1 cellular context compared by ENCODE assay signal in the genomic region with DNA sequence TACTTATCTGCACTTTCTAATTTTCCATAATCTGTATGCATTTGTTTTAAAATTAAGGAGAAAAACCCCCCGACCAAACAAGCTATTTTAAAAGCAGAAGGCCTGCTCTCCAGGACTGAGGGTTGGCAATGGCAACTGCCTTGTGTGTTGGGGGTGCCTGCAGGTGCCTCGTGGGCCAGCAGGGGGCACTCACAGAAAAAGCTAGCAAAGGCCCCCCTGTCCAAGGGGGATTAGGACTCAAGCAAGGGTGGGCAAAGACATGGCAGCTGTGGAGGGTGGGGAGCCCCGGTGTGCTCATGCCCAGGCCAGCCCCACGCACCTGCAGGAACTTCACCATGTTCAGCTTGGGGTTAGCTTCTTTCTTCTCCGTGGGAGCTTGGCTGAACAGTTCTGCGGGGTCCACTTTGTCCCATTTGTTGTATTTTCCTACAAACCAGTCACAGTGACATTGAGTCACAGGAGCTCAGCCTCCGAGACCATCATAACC.
A peak's percentile ranks its signal among the peaks of the same experiment; 100 is the strongest.
TF ChIP-seq lines count a peak whose summit lies in the region.

No MANE protein-coding gene starts in this region.

TF ChIP-seq in K562, 482 proteins besides CTCF, POLR2A, EP300 and RAD21 (continued from another document and continues in another):
- TF ChIP-seq, protein P1, sequence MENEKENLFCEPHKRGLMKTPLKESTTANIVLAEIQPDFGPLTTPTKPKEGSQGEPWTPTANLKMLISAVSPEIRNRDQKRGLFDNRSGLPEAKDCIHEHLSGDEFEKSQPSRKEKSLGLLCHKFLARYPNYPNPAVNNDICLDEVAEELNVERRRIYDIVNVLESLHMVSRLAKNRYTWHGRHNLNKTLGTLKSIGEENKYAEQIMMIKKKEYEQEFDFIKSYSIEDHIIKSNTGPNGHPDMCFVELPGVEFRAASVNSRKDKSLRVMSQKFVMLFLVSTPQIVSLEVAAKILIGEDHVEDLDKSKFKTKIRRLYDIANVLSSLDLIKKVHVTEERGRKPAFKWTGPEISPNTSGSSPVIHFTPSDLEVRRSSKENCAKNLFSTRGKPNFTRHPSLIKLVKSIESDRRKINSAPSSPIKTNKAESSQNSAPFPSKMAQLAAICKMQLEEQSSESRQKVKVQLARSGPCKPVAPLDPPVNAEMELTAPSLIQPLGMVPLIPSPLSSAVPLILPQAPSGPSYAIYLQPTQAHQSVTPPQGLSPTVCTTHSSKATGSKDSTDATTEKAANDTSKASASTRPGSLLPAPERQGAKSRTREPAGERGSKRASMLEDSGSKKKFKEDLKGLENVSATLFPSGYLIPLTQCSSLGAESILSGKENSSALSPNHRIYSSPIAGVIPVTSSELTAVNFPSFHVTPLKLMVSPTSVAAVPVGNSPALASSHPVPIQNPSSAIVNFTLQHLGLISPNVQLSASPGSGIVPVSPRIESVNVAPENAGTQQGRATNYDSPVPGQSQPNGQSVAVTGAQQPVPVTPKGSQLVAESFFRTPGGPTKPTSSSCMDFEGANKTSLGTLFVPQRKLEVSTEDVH (IDR thresholded peaks at IDR 0.05; ENCODE audit: low read depth, partially characterized antibody), result no peak
- TF ChIP-seq DMBX1 (CRISPR knock-in tag; IDR thresholded peaks at IDR 0.05; ENCODE audit: borderline replicate concordance) (peak; percentile 72; the same call in 1 of the 2 replicates), THRB (CRISPR knock-in tag; conservative IDR thresholded peaks at IDR 0.05) (peak; percentile 85), GABPB1 (CRISPR knock-in tag; IDR thresholded peaks at IDR 0.05) (no peak), MITF (IDR thresholded peaks at IDR 0.05) (no peak), PHF20 (IDR thresholded peaks at IDR 0.05; ENCODE audit: partially characterized antibody) (no peak), KDM1A (IDR thresholded peaks at IDR 0.05) (no peak), U2AF2 (optimal IDR thresholded peaks at IDR 0.05; ENCODE audit: low read depth, low read length) (no peak), ESRRA (IDR thresholded peaks at IDR 0.05; ENCODE audit: borderline replicate concordance, low read depth) (no peak), ZNF778 (CRISPR knock-in tag; IDR thresholded peaks at IDR 0.05) (0 out of 2 replicates have a peak, but pooled peaks have one; percentile 3), NRF1 (conservative IDR thresholded peaks at IDR 0.05 in 1 of 2, IDR thresholded peaks at IDR 0.05 in 1 of 2) (no peak), ZNF146 (CRISPR knock-in tag; IDR thresholded peaks at IDR 0.05; ENCODE audit: unreplicated experiment) (no peak), KAT7 (CRISPR knock-in tag; IDR thresholded peaks at IDR 0.05; ENCODE audit: borderline replicate concordance) (no peak), ZSCAN29 (IDR thresholded peaks at IDR 0.05) (no peak; the same call in 1 of the 2 replicates), CBX2 (IDR thresholded peaks at IDR 0.05; ENCODE audit: insufficient read depth, low read length, poor library complexity, severe bottlenecking) (no peak), ZNF766 (CRISPR knock-in tag; conservative IDR thresholded peaks at IDR 0.05) (no peak), ZNF696 (CRISPR knock-in tag; conservative IDR thresholded peaks at IDR 0.05) (no peak; the same call in 1 of the 2 replicates), SMAD3 (CRISPR knock-in tag; conservative IDR thresholded peaks at IDR 0.05) (0 out of 2 replicates have a peak, but pooled peaks have one; percentile 51), KHSRP (IDR thresholded peaks at IDR 0.05) (no peak), ZNF24 (IDR thresholded peaks at IDR 0.05) (no peak), DEAF1 (CRISPR knock-in tag; IDR thresholded peaks at IDR 0.05) (no peak; the same call in 1 of the 2 replicates), ZNF75A (CRISPR knock-in tag; IDR thresholded peaks at IDR 0.05) (no peak), BRF1 (IDR thresholded peaks at IDR 0.05; ENCODE audit: borderline replicate concordance, extremely low read depth, insufficient read length) (no peak), CBX5 (IDR thresholded peaks at IDR 0.05; ENCODE audit: borderline replicate concordance, low read depth) (no peak), PTTG1 (tag; IDR thresholded peaks at IDR 0.05; ENCODE audit: low read depth) (no peak), NELFE (IDR thresholded peaks at IDR 0.05; ENCODE audit: insufficient read depth, insufficient read length) (no peak), ZNF583 (CRISPR knock-in tag; IDR thresholded peaks at IDR 0.05) (no peak), TRIM25 (IDR thresholded peaks at IDR 0.05; ENCODE audit: borderline replicate concordance) (0 out of 2 replicates have a peak, but pooled peaks have one; percentile 5)
- TF ChIP-seq, protein P2, sequence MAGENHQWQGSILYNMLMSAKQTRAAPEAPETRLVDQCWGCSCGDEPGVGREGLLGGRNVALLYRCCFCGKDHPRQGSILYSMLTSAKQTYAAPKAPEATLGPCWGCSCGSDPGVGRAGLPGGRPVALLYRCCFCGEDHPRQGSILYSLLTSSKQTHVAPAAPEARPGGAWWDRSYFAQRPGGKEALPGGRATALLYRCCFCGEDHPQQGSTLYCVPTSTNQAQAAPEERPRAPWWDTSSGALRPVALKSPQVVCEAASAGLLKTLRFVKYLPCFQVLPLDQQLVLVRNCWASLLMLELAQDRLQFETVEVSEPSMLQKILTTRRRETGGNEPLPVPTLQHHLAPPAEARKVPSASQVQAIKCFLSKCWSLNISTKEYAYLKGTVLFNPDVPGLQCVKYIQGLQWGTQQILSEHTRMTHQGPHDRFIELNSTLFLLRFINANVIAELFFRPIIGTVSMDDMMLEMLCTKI (IDR thresholded peaks at IDR 0.05; ENCODE audit: partially characterized antibody), result no peak
- TF ChIP-seq, protein P3, sequence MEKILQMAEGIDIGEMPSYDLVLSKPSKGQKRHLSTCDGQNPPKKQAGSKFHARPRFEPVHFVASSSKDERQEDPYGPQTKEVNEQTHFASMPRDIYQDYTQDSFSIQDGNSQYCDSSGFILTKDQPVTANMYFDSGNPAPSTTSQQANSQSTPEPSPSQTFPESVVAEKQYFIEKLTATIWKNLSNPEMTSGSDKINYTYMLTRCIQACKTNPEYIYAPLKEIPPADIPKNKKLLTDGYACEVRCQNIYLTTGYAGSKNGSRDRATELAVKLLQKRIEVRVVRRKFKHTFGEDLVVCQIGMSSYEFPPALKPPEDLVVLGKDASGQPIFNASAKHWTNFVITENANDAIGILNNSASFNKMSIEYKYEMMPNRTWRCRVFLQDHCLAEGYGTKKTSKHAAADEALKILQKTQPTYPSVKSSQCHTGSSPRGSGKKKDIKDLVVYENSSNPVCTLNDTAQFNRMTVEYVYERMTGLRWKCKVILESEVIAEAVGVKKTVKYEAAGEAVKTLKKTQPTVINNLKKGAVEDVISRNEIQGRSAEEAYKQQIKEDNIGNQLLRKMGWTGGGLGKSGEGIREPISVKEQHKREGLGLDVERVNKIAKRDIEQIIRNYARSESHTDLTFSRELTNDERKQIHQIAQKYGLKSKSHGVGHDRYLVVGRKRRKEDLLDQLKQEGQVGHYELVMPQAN (IDR thresholded peaks at IDR 0.05; ENCODE audit: borderline replicate concordance), result peak; percentile 48; the same call in 1 of the 2 replicates
- TF ChIP-seq, protein P4, sequence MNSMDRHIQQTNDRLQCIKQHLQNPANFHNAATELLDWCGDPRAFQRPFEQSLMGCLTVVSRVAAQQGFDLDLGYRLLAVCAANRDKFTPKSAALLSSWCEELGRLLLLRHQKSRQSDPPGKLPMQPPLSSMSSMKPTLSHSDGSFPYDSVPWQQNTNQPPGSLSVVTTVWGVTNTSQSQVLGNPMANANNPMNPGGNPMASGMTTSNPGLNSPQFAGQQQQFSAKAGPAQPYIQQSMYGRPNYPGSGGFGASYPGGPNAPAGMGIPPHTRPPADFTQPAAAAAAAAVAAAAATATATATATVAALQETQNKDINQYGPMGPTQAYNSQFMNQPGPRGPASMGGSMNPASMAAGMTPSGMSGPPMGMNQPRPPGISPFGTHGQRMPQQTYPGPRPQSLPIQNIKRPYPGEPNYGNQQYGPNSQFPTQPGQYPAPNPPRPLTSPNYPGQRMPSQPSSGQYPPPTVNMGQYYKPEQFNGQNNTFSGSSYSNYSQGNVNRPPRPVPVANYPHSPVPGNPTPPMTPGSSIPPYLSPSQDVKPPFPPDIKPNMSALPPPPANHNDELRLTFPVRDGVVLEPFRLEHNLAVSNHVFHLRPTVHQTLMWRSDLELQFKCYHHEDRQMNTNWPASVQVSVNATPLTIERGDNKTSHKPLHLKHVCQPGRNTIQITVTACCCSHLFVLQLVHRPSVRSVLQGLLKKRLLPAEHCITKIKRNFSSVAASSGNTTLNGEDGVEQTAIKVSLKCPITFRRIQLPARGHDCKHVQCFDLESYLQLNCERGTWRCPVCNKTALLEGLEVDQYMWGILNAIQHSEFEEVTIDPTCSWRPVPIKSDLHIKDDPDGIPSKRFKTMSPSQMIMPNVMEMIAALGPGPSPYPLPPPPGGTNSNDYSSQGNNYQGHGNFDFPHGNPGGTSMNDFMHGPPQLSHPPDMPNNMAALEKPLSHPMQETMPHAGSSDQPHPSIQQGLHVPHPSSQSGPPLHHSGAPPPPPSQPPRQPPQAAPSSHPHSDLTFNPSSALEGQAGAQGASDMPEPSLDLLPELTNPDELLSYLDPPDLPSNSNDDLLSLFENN (IDR thresholded peaks at IDR 0.05; ENCODE audit: low read depth in 2 of 2, low read length in 2 of 2), result peak in 1 of 2 experiments; percentile 55; a peak in 1 of 4 replicates
- TF ChIP-seq, protein P5, sequence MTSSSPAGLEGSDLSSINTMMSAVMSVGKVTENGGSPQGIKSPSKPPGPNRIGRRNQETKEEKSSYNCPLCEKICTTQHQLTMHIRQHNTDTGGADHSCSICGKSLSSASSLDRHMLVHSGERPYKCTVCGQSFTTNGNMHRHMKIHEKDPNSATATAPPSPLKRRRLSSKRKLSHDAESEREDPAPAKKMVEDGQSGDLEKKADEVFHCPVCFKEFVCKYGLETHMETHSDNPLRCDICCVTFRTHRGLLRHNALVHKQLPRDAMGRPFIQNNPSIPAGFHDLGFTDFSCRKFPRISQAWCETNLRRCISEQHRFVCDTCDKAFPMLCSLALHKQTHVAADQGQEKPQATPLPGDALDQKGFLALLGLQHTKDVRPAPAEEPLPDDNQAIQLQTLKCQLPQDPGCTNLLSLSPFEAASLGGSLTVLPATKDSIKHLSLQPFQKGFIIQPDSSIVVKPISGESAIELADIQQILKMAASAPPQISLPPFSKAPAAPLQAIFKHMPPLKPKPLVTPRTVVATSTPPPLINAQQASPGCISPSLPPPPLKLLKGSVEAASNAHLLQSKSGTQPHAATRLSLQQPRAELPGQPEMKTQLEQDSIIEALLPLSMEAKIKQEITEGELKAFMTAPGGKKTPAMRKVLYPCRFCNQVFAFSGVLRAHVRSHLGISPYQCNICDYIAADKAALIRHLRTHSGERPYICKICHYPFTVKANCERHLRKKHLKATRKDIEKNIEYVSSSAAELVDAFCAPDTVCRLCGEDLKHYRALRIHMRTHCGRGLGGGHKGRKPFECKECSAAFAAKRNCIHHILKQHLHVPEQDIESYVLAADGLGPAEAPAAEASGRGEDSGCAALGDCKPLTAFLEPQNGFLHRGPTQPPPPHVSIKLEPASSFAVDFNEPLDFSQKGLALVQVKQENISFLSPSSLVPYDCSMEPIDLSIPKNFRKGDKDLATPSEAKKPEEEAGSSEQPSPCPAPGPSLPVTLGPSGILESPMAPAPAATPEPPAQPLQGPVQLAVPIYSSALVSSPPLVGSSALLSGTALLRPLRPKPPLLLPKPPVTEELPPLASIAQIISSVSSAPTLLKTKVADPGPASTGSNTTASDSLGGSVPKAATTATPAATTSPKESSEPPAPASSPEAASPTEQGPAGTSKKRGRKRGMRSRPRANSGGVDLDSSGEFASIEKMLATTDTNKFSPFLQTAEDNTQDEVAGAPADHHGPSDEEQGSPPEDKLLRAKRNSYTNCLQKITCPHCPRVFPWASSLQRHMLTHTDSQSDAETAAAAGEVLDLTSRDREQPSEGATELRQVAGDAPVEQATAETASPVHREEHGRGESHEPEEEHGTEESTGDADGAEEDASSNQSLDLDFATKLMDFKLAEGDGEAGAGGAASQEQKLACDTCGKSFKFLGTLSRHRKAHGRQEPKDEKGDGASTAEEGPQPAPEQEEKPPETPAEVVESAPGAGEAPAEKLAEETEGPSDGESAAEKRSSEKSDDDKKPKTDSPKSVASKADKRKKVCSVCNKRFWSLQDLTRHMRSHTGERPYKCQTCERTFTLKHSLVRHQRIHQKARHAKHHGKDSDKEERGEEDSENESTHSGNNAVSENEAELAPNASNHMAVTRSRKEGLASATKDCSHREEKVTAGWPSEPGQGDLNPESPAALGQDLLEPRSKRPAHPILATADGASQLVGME (CRISPR knock-in tag; IDR thresholded peaks at IDR 0.05), result no peak
